ENCODE assay signal across 1 cellular context in the genomic region with DNA sequence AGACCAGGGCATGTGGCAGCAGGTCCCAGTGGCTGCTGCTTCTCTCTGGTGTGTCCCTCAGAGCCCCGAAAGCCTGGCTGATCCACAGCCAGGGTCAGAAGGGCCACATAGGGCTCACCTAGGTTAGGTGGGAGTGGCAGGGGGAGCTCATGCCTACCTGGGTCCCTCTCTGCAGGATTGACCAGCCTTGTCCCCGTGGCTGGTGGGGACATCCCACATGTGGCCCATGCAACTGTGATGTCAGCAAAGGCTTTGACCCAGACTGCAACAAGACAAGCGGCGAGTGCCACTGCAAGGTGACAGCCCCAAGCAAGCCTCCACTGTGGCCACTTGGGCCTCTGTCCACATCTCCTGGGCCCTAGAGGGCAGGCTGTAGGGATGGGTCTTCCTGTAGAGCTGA.
TF ChIP-seq lines count a peak whose summit lies in the region.

No MANE protein-coding gene starts in this region.

TF ChIP-seq in IMR-90, 13 proteins besides CTCF, POLR2A, EP300 and RAD21:
- TF ChIP-seq MXI1 (IDR thresholded peaks at IDR 0.05; ENCODE audit: borderline replicate concordance, low read depth, low read length), result no peak
- TF ChIP-seq NFE2L2 (IDR thresholded peaks at IDR 0.05; ENCODE audit: low read depth, low read length), result no peak
- no peak for TF ChIP-seq CEBPB (IDR thresholded peaks at IDR 0.05; ENCODE audit: low read depth, low read length)
- no peak for TF ChIP-seq FOS (IDR thresholded peaks at IDR 0.05; ENCODE audit: low read depth, low read length)
- TF ChIP-seq RCOR1 (IDR thresholded peaks at IDR 0.05; ENCODE audit: insufficient replicate concordance, low read length), result no peak
- no peak for TF ChIP-seq MAFK (IDR thresholded peaks at IDR 0.05; ENCODE audit: low read depth, low read length)
- TF ChIP-seq CHD1 (IDR thresholded peaks at IDR 0.05; ENCODE audit: low read depth, low read length), result no peak
- TF ChIP-seq, protein P1, sequence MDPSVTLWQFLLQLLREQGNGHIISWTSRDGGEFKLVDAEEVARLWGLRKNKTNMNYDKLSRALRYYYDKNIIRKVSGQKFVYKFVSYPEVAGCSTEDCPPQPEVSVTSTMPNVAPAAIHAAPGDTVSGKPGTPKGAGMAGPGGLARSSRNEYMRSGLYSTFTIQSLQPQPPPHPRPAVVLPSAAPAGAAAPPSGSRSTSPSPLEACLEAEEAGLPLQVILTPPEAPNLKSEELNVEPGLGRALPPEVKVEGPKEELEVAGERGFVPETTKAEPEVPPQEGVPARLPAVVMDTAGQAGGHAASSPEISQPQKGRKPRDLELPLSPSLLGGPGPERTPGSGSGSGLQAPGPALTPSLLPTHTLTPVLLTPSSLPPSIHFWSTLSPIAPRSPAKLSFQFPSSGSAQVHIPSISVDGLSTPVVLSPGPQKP (IDR thresholded peaks at IDR 0.05; ENCODE audit: borderline replicate concordance, low read depth, low read length), result no peak
- no peak for TF ChIP-seq RFX5 (IDR thresholded peaks at IDR 0.05; ENCODE audit: low read depth, low read length)
- TF ChIP-seq, protein P2, sequence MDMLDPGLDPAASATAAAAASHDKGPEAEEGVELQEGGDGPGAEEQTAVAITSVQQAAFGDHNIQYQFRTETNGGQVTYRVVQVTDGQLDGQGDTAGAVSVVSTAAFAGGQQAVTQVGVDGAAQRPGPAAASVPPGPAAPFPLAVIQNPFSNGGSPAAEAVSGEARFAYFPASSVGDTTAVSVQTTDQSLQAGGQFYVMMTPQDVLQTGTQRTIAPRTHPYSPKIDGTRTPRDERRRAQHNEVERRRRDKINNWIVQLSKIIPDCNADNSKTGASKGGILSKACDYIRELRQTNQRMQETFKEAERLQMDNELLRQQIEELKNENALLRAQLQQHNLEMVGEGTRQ (IDR thresholded peaks at IDR 0.05; ENCODE audit: low read depth, low read length), result no peak
- no peak for TF ChIP-seq MAZ (IDR thresholded peaks at IDR 0.05; ENCODE audit: borderline replicate concordance, low read depth, low read length)
- TF ChIP-seq BHLHE40 (IDR thresholded peaks at IDR 0.05; ENCODE audit: low read depth, low read length), result no peak
- TF ChIP-seq SMC3 (IDR thresholded peaks at IDR 0.05; ENCODE audit: low read depth, low read length), result no peak
